In genomic region chr11:112590778-112591177, GRCh38 we compare ENCODE assay signal across 26 cellular contexts.
DNase-seq lines count a peak whose midpoint lies in the region; ATAC-seq, FAIRE-seq and TF ChIP-seq lines count a peak whose summit lies in the region.
"Had no signal": no experiment of that assay in that cellular context is flagged by ENCODE, and none has a peak within 500 bp of the region (broad histone marks: within the 10 kb centered on the region; RNA-seq: fewer than 3 reads in every experiment).

No MANE protein-coding gene starts in this region.

- no peak overlapping the region for H3K4me3 Mint-ChIP-seq in activated CD4-positive, alpha-beta T cell treated with anti-CD3 and anti-CD28 coated beads for 36 hours
- H3K4me3 Mint-ChIP-seq in activated naive CD4-positive, alpha-beta T cell treated with anti-CD3 and anti-CD28 coated beads for 36 hours = no peak overlapping the region
- H3K4me3 Mint-ChIP-seq: CD4-positive, alpha-beta T cell; naive thymus-derived CD8-positive, alpha-beta T cell; stimulated activated naive B cell treated with anti-CD40 and anti-IgM and Interleukin-4, amounts not matched to agents 10 μg/mL and 1 μg/mL and 100 μg/mL, for 72 hours had no signal

- no peak overlapping the region for H3K27ac Mint-ChIP-seq in activated CD4-positive, alpha-beta T cell treated with anti-CD3 and anti-CD28 coated beads for 36 hours
- no peak overlapping the region for H3K27ac Mint-ChIP-seq in activated naive CD4-positive, alpha-beta T cell treated with anti-CD3 and anti-CD28 coated beads for 36 hours
- H3K27ac Mint-ChIP-seq: CD4-positive, alpha-beta T cell; stimulated activated naive B cell treated with anti-CD40 and anti-IgM and Interleukin-4, amounts not matched to agents 10 μg/mL and 1 μg/mL and 100 μg/mL, for 72 hours had no signal

- no peaks in the 10 kb centered on the region for H3K4me1 ChIP-seq in uterus
- H3K4me1 ChIP-seq: colonic mucosa, testis had no signal

- H3K4me3 ChIP-seq in bronchial epithelial cell (ENCODE audit: low read depth, low read length) = no peak overlapping the region
- no peak overlapping the region for H3K4me3 ChIP-seq in uterus
- H3K4me3 ChIP-seq: colonic mucosa, PC-9, spleen, testis had no signal

- H3K36me3 ChIP-seq in bronchial epithelial cell (ENCODE audit: control insufficient read depth, insufficient read depth, low read length) (no peaks in the 10 kb centered on the region), uterus (no peaks in the 10 kb centered on the region)
- H3K36me3 ChIP-seq: colonic mucosa, spleen had no signal

- CTCF ChIA-PET in activated CD4-positive, alpha-beta T cell treated with anti-CD3 and anti-CD28 coated beads for 36 hours (lab: Charles Lee) = interaction anchor here (0.7 to 1.6 kb wide), 2 partner anchors 57 to 699 kb away, joined by 3 to 8 read pairs; no protein-coding TSS in a partner anchor
- CTCF ChIA-PET in activated naive CD4-positive, alpha-beta T cell treated with anti-CD3 and anti-CD28 coated beads for 36 hours (lab: Charles Lee) = interaction anchor here (4.1 kb wide), 1 partner anchor 699 kb away, joined by 59 read pairs; no protein-coding TSS in a partner anchor

- H3K36me3 Mint-ChIP-seq in activated CD4-positive, alpha-beta T cell treated with anti-CD3 and anti-CD28 coated beads for 36 hours (ENCODE audit: low read depth) = no peaks in the 10 kb centered on the region
- no peaks in the 10 kb centered on the region for H3K36me3 Mint-ChIP-seq in activated naive CD4-positive, alpha-beta T cell treated with anti-CD3 and anti-CD28 coated beads for 36 hours (ENCODE audit: low read depth)
- H3K36me3 Mint-ChIP-seq: naive thymus-derived CD8-positive, alpha-beta T cell; stimulated activated naive B cell treated with anti-CD40 and anti-IgM and Interleukin-4, amounts not matched to agents 10 μg/mL and 1 μg/mL and 100 μg/mL, for 72 hours had no signal

- no peaks in the 10 kb centered on the region for H3K9me3 Mint-ChIP-seq in activated CD4-positive, alpha-beta T cell treated with anti-CD3 and anti-CD28 coated beads for 36 hours (ENCODE audit: low read depth)
- H3K9me3 Mint-ChIP-seq in activated naive CD4-positive, alpha-beta T cell treated with anti-CD3 and anti-CD28 coated beads for 36 hours = no peaks in the 10 kb centered on the region
- H3K9me3 Mint-ChIP-seq: CD4-positive, alpha-beta T cell had no signal

- TF ChIP-seq CTCF in bronchial epithelial cell (IDR thresholded peaks at IDR 0.05; ENCODE audit: insufficient read depth, low read length, severe bottlenecking) (no peak), uterus (IDR thresholded peaks at IDR 0.05) (no peak)

- H3K9me3 ChIP-seq in uterus = no peaks in the 10 kb centered on the region
- H3K9me3 ChIP-seq: colonic mucosa, spleen, testis had no signal

- ATAC-seq in activated CD4-positive, alpha-beta T cell treated with anti-CD3 and anti-CD28 coated beads for 36 hours = no peak
- ATAC-seq: esophagus mucosa; left cardiac atrium; naive thymus-derived CD8-positive, alpha-beta T cell; stimulated activated naive B cell treated with anti-CD40 and anti-IgM and Interleukin-4, amounts not matched to agents 10 μg/mL and 1 μg/mL and 100 μg/mL, for 72 hours had no signal

- H3K27ac ChIP-seq in uterus = peak overlapping the region; percentile 75 to 83
- H3K27ac ChIP-seq: colonic mucosa, PC-9, testis had no signal

- H3K27me3 ChIP-seq in bronchial epithelial cell (ENCODE audit: control insufficient read depth, insufficient read depth, low read length) (no peaks in the 10 kb centered on the region), uterus (no peaks in the 10 kb centered on the region)
- H3K27me3 ChIP-seq: colonic mucosa, spleen, testis had no signal

- POLR2A ChIA-PET in activated CD4-positive, alpha-beta T cell treated with anti-CD3 and anti-CD28 coated beads for 36 hours (lab: Charles Lee) = no interaction called here

- no peak for FAIRE-seq in bronchial epithelial cell (lab: Jason Lieb, UNC)
- FAIRE-seq: G401.6 had no signal

- H3K27me3 Mint-ChIP-seq in activated CD4-positive, alpha-beta T cell treated with anti-CD3 and anti-CD28 coated beads for 36 hours = no peaks in the 10 kb centered on the region
- no peaks in the 10 kb centered on the region for H3K27me3 Mint-ChIP-seq in activated naive CD4-positive, alpha-beta T cell treated with anti-CD3 and anti-CD28 coated beads for 36 hours (ENCODE audit: low read depth)
- H3K27me3 Mint-ChIP-seq: CD4-positive, alpha-beta T cell had no signal

- no peak for TF ChIP-seq POLR2A in uterus (IDR thresholded peaks at IDR 0.05)

- intact Hi-C loops in uterus (cut with DNase I; ENCODE audit: low total_unique reads) = no loop called here
- intact Hi-C loops in activated CD4-positive, alpha-beta T cell treated with anti-CD3 and anti-CD28 coated beads for 36 hours (cut with DNase I, micrococcal nuclease) = no loop called here
- intact Hi-C loops in activated naive CD4-positive, alpha-beta T cell treated with anti-CD3 and anti-CD28 coated beads for 36 hours (cut with micrococcal nuclease) = no loop called here

- DNase-seq in GM04503 (ENCODE audit: low read depth) (peak; percentile 22), bronchial epithelial cell (ENCODE audit: low read depth) (peak; percentile 27), left kidney (ENCODE audit: low read depth, low spot score) (peak; percentile 51), uterus (peak; percentile 26 to 50), iPS-NIHi7 (ENCODE audit: extremely low spot score) (no peak)
- DNase-seq in activated CD4-positive, alpha-beta T cell treated with anti-CD3 and anti-CD28 coated beads for 36 hours = no peak
- no peak for DNase-seq in activated naive CD4-positive, alpha-beta T cell treated with anti-CD3 and anti-CD28 coated beads for 36 hours
- DNase-seq: activated CD4-positive, alpha-beta T cell treated with anti-CD3 and anti-CD28 coated beads for 1 hour; colonic mucosa; DMS 273 treated with DMSO at 0.1 percent for 48 hours; glutamatergic neuron; KBM-7; left cardiac atrium; mesendoderm; naive thymus-derived CD8-positive, alpha-beta T cell; NCI-H510A treated with DMSO at 0.1 percent for 48 hours; NK-92 treated with Interleukin-12 subunit alpha and Interleukin-12 subunit beta, amount 100 ng/mL, for 24 hours; PC-9; SHP77; spleen; stimulated activated CD4-positive, alpha-beta T cell treated with anti-CD3 and anti-CD28 coated beads, Interleukin-4, amount 100 ng/mL, for 24 hours; stimulated activated naive B cell treated with anti-CD40 and anti-IgM and Interleukin-4, amounts not matched to agents 10 μg/mL and 1 μg/mL and 100 μg/mL, for 72 hours; testis had no signal

- peaks cover 1% of the 10 kb centered on the region for H3K4me1 Mint-ChIP-seq in activated CD4-positive, alpha-beta T cell treated with anti-CD3 and anti-CD28 coated beads for 36 hours
- no peaks in the 10 kb centered on the region for H3K4me1 Mint-ChIP-seq in activated naive CD4-positive, alpha-beta T cell treated with anti-CD3 and anti-CD28 coated beads for 36 hours (ENCODE audit: low read depth)
- H3K4me1 Mint-ChIP-seq: stimulated activated naive B cell treated with anti-CD40 and anti-IgM and Interleukin-4, amounts not matched to agents 10 μg/mL and 1 μg/mL and 100 μg/mL, for 72 hours had no signal

Comparison
In these comparisons a context has a peak if more than half of its experiments do, and no peak if none do; other contexts are left out.
1. DNase-seq: peak in GM04503 (single experiment), bronchial epithelial cell (single experiment), left kidney (single experiment) and uterus (2 of 2); none in iPS-NIHi7 (single experiment), activated CD4-positive, alpha-beta T cell treated with anti-CD3 and anti-CD28 coated beads for 36 hours (single experiment) and activated naive CD4-positive, alpha-beta T cell treated with anti-CD3 and anti-CD28 coated beads for 36 hours (single experiment).